ENCODE assay signal across 1 cellular context in genomic region chr14:76784266-76784874, GRCh38.
TF ChIP-seq lines count a peak whose summit lies in the region.

No MANE protein-coding gene starts in this region.

TF ChIP-seq in SK-N-SH, 30 proteins besides CTCF, POLR2A, EP300 and RAD21:
- TF ChIP-seq MAX (IDR thresholded peaks at IDR 0.05; ENCODE audit: low read depth) (no peak), ELF1 (IDR thresholded peaks at IDR 0.05) (no peak), YY1 (IDR thresholded peaks at IDR 0.05; ENCODE audit: low read depth) (no peak), RXRA (IDR thresholded peaks at IDR 0.05; ENCODE audit: borderline replicate concordance, low read depth) (no peak), MXI1 (IDR thresholded peaks at IDR 0.05; ENCODE audit: low read depth, low read length) (no peak), FOXM1 (IDR thresholded peaks at IDR 0.05; ENCODE audit: low read depth) (no peak), EZH2phosphoT487 (IDR thresholded peaks at IDR 0.05; ENCODE audit: borderline replicate concordance, low read depth) (no peak), USF2 (IDR thresholded peaks at IDR 0.05; ENCODE audit: borderline replicate concordance, low read depth, low read length) (no peak), NRF1 (IDR thresholded peaks at IDR 0.05; ENCODE audit: low read depth, low read length) (no peak), SMC3 (IDR thresholded peaks at IDR 0.05; ENCODE audit: low read depth, low read length) (no peak), SIN3A (IDR thresholded peaks at IDR 0.05; ENCODE audit: borderline replicate concordance, low read depth, low read length) (no peak), IRF3 (IDR thresholded peaks at IDR 0.05; ENCODE audit: low read depth, low read length) (no peak), PBX3 (IDR thresholded peaks at IDR 0.05) (no peak), JUND (IDR thresholded peaks at IDR 0.05) (no peak), FOXJ3 (CRISPR knock-in tag; IDR thresholded peaks at IDR 0.05) (no peak)
